8 cellular contexts compared by ENCODE assay signal in the genomic region with DNA sequence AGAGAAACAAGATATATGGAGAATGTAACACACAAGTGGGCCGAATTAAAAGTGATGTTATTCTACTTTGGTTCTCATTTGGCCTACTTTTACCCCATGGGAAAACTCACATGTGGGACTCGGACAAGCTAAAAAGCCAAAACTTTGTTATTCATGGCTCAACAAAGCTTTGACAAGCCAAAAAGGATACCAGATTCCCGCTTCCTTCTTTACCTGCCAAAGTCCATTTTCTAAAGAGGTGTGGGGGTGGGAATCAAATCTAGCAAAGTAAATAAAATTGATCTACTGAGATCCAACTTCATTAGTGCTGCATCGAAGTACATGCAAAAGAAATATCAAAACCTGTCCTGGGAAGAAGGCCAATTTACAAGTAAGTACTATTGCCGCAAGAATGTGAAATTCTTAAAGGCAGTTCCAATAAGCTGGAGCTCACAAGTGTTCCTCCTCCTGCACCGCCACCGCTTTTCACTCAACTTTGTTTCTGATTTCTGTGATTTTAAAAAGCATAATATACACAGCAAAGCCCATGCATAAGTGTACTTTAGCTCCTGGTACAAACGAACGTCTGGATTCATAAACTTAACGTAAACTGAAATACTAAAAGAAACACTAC. TPM values are rescaled to one million over a fixed set of nuclear protein-coding genes. Genes with fewer than 3 reads are reported as not detected.
DNase-seq lines count a peak whose midpoint lies in the region; ATAC-seq and TF ChIP-seq lines count a peak whose summit lies in the region.

No MANE protein-coding gene starts in this region.

- BruUV-seq in PC-9 (replicated peaks; lab: Mats Ljungman, UMichigan): TSS peak; percentile 40

- H3K9me3 ChIP-seq in PC-9 (ENCODE audit: insufficient read depth, low read depth) (peaks cover 4% of the 10 kb centered on the region), esophagus (ENCODE audit: control insufficient read depth in 2 of 2, insufficient read depth in 1 of 2, low read depth in 1 of 2, low read length in 1 of 2) (no peaks in the 10 kb centered on the region), trophoblast cell (ENCODE audit: insufficient read depth, low read depth, low read length) (peaks cover 3% of the 10 kb centered on the region)

- DNase-seq in EH (ENCODE audit: low read depth): peak; percentile 26
- DNase-seq in PC-9: no peak
- DNase-seq in trophoblast cell: peak in 1 of 2 donors; percentile 23
- DNase-seq in SIG-M5 treated with dmso at 0.1 percent for 504 hours (lab: John Stamatoyannopoulos, UW; ENCODE audit: unreplicated experiment): no peak

- H3K79me2 ChIP-seq in PC-9 (ENCODE audit: low read depth): peaks cover 80% of the 10 kb centered on the region
- H3K79me2 ChIP-seq in trophoblast cell (ENCODE audit: control insufficient read depth, insufficient read depth, low read length, poor library complexity): peaks cover 19% of the 10 kb centered on the region

- H2AK5ac ChIP-seq in trophoblast cell (ENCODE audit: low read length): no peak overlapping the region

- H3K4me2 ChIP-seq in PC-9 (peak overlapping the region; percentile 95), trophoblast cell (ENCODE audit: low read length) (peak overlapping the region; percentile 96)

- WGBS in esophagus, 2 donors: 17 to 22% methylated on average over 10 of the region's 10 CpGs
- WGBS in trophoblast cell (ENCODE audit: extremely low coverage, insufficient coverage, insufficient read length): no CpG with 5 or more reads among the region's 10 CpGs

- H2BK12ac ChIP-seq in trophoblast cell (ENCODE audit: low read length): no peak overlapping the region

- H2AFZ ChIP-seq in PC-9: peak overlapping the region; percentile 79
- H2AFZ ChIP-seq in trophoblast cell (ENCODE audit: insufficient read depth, low read length, poor library complexity): no peak overlapping the region

- H3K9me2 ChIP-seq in PC-9 (ENCODE audit: insufficient read depth): no peaks in the 10 kb centered on the region

- no peak overlapping the region for H2BK5ac ChIP-seq in trophoblast cell (ENCODE audit: low read depth, low read length, poor library complexity)

- 0 out of 2 replicates have a peak, but pooled peaks cover 11% of the 10 kb centered on the region for H3K36me3 ChIP-seq in PC-9 (ENCODE audit: low read depth)
- H3K36me3 ChIP-seq in esophagus (ENCODE audit: control insufficient read depth in 2 of 2, insufficient read depth in 2 of 2, low read length in 1 of 2): peaks cover 0 to 2% of the 10 kb centered on the region in 2 donors
- peaks cover 5 to 10% of the 10 kb centered on the region in 2 experiments for H3K36me3 ChIP-seq in trophoblast cell (ENCODE audit: control insufficient read depth in 1 of 2, insufficient read depth in 2 of 2, low read length in 2 of 2)

- H3K4ac ChIP-seq in trophoblast cell (ENCODE audit: low read depth, low read length): no peak overlapping the region

- peaks cover 11% of the 10 kb centered on the region for H4K20me1 ChIP-seq in PC-9 (ENCODE audit: insufficient read depth)

- no peak overlapping the region for H3K18ac ChIP-seq in trophoblast cell (ENCODE audit: low read length)

- intact Hi-C loops in PC-9 (cut with micrococcal nuclease; ENCODE audit: unreplicated experiment): no loop called here

- no peak overlapping the region for H2BK120ac ChIP-seq in trophoblast cell (ENCODE audit: insufficient read depth, low read length, poor library complexity)

- ATAC-seq in GM18868 (IDR thresholded peaks at IDR 0.05; ENCODE audit: unreplicated experiment) (no peak), HG03342 (IDR thresholded peaks at IDR 0.05; ENCODE audit: unreplicated experiment) (no peak), GM21737 (IDR thresholded peaks at IDR 0.05; ENCODE audit: unreplicated experiment) (no peak)

- POLR2A ChIA-PET in PC-9 (lab: Charles Lee; ENCODE audit: unreplicated experiment): no interaction called here

- H3K27me3 ChIP-seq in PC-9 (ENCODE audit: insufficient read depth, low read depth): no peaks in the 10 kb centered on the region
- no peaks in the 10 kb centered on the region for H3K27me3 ChIP-seq in esophagus (ENCODE audit: control insufficient read depth in 1 of 2, insufficient read depth in 2 of 2, low read length in 2 of 2)
- H3K27me3 ChIP-seq in trophoblast cell (ENCODE audit: insufficient read depth, low read length): no peaks in the 10 kb centered on the region

- no peak overlapping the region for H3K14ac ChIP-seq in trophoblast cell (ENCODE audit: low read length)

- peak overlapping the region; percentile 98; the same call in 1 of the 2 replicates for H3K27ac ChIP-seq in PC-9
- no peak overlapping the region for H3K27ac ChIP-seq in esophagus (ENCODE audit: low read depth in 2 of 2, low read length in 1 of 2)
- no peak overlapping the region for H3K27ac ChIP-seq in trophoblast cell (ENCODE audit: low read depth, low read length)

- H4K8ac ChIP-seq in trophoblast cell (ENCODE audit: low read depth, low read length): no peak overlapping the region

- peaks cover 16% of the 10 kb centered on the region for H3F3A ChIP-seq in PC-9 (ENCODE audit: insufficient read depth, low read depth)

- H3K9ac ChIP-seq in trophoblast cell (ENCODE audit: low read length): no peak overlapping the region

- H3K79me1 ChIP-seq in trophoblast cell (ENCODE audit: low read length): peaks cover 20% of the 10 kb centered on the region

- H3K4me1 ChIP-seq in PC-9 (replicated peaks; ENCODE audit: insufficient read depth): peaks cover 42% of the 10 kb centered on the region
- H3K4me1 ChIP-seq in esophagus (ENCODE audit: control insufficient read depth in 2 of 2, insufficient read depth in 2 of 2, low read length in 1 of 2): peaks cover 0 to 4% of the 10 kb centered on the region in 2 donors
- H3K4me1 ChIP-seq in trophoblast cell (ENCODE audit: control insufficient read depth in 1 of 2, insufficient read depth in 2 of 2, low read length in 2 of 2): peaks cover 2 to 10% of the 10 kb centered on the region in 2 experiments

- H4K12ac ChIP-seq in trophoblast cell (ENCODE audit: low read depth, low read length): no peak overlapping the region

- no peak for TF ChIP-seq CTCF in PC-9 (conservative IDR thresholded peaks at IDR 0.05)

- H3K4me3 ChIP-seq in PC-9: peak overlapping the region; percentile 100
- H3K4me3 ChIP-seq in esophagus (ENCODE audit: low read depth in 1 of 2, low read length in 2 of 2): peak overlapping the region; percentile 12 to 85
- no peak overlapping the region for H3K4me3 ChIP-seq in trophoblast cell (ENCODE audit: low read depth, low read length)

- no peak overlapping the region for H3K23ac ChIP-seq in trophoblast cell (ENCODE audit: low read length)

- no peak overlapping the region for H4K91ac ChIP-seq in trophoblast cell (ENCODE audit: low read depth, low read length)

- CTCF ChIA-PET in PC-9 (lab: Charles Lee): interaction anchor here (1.1 kb wide), 1 partner anchor 10 kb away, joined by 5 read pairs; no protein-coding TSS in a partner anchor

RNA-seq across cellular contexts. Expression of a gene that starts 1.1 kb away (rescaled TPM):
- total RNA-seq in PC-9 (2021): 7.0 and 7.1 TPM in 2 replicates
- polyA plus RNA-seq in esophagus: 1 to 10 TPM; 5.5 to 6.1 TPM
- polyA plus RNA-seq in trophoblast cell (2013): 7.8 and 7.9 TPM in 2 replicates

RNA-seq across cellular contexts. Expression of a gene that starts 2.5 kb away (rescaled TPM):
- total RNA-seq in PC-9 (2021): 104 and 119 TPM in 2 replicates
- 100 to 1,000 TPM; 126 to 133 TPM for polyA plus RNA-seq in esophagus
- polyA plus RNA-seq in trophoblast cell (2013): 173 and 176 TPM in 2 replicates
